Comparison of ENCODE assay signal across 8 cellular contexts in the genomic region with DNA sequence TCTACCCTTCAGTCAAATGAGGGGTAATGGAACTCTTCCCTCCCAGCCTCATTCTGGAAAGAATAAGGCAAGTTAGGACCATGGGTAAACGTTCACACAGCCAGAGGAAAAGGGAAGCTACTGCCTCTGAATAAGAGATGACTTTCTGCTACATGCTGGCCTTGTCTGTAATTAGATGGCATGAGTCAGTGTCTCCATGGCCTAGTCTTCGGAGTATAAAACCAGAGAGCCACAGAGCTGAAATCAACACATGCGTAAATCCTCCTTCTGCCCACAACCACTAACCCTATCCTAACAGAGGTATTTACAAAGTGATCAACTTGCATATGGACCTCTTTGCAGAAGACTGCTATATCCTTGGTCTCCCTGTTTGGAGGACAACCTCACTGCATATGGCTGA. TPM values are rescaled to one million over a fixed set of nuclear protein-coding genes. Genes with fewer than 3 reads are reported as not detected.
A peak's percentile ranks its signal among the peaks of the same experiment; 100 is the strongest.
DNase-seq lines count a peak whose midpoint lies in the region; TF ChIP-seq lines count a peak whose summit lies in the region.
"Not testable (repeated sequence)": the region's sequence is repeated elsewhere in the genome, so short reads cannot be mapped to it uniquely, and the experiment has no call there.
"Had no signal": no experiment of that assay in that cellular context is flagged by ENCODE, and none has a peak within 500 bp of the region (broad histone marks: within the 10 kb centered on the region; RNA-seq: fewer than 3 reads in every experiment).

No MANE protein-coding gene starts in this region.

- H3K4me1 ChIP-seq in adrenal gland (replicated peaks in 1 of 2), result not testable (repeated sequence)
- peaks cover 11% of the 10 kb centered on the region for H3K4me1 ChIP-seq in osteoblast (ENCODE audit: insufficient read depth, low read length)

- not testable (repeated sequence) for H3K27me3 ChIP-seq in adrenal gland; osteoblast (ENCODE audit: insufficient read depth, low read length)

- not testable (repeated sequence) for H3K4me2 ChIP-seq in osteoblast (ENCODE audit: insufficient read depth, low read length)

- H3K4me3 ChIP-seq in adrenal gland; osteoblast (ENCODE audit: insufficient read depth, low read length): not testable (repeated sequence)

- not testable (repeated sequence) for TF ChIP-seq POLR2A in adrenal gland (IDR thresholded peaks at IDR 0.05)

- intact Hi-C loops in adrenal gland (cut with DNase I), result not testable (repeated sequence)

- peak; percentile 35 for DNase-seq in ELR (ENCODE audit: low read depth)
- DNase-seq in LHCN-M2 (ENCODE audit: low read depth), result peak; percentile 47
- DNase-seq in MV-4-11 (lab: John Stamatoyannopoulos, UW), result peak; percentile 84
- DNase-seq in adrenal gland, result peak in 4 of 7 donors; percentile 26 to 54 (median 30)
- DNase-seq in glomerular visceral epithelial cell (ENCODE audit: extremely low spot score), result peak; percentile 29
- not testable (repeated sequence) for DNase-seq in osteoblast (ENCODE audit: insufficient read length, low spot score, missing footprints)
- DNase-seq in stromal cell of bone marrow (ENCODE audit: low read depth), result peak; percentile 42

- TF ChIP-seq CTCF in adrenal gland (IDR thresholded peaks at IDR 0.05); osteoblast (IDR thresholded peaks at IDR 0.05; ENCODE audit: extremely low read depth, low read depth, low read length): not testable (repeated sequence)

- peak overlapping the region in 2 of 5 donors; percentile 41 to 52 for H3K27ac ChIP-seq in adrenal gland
- not testable (repeated sequence) for H3K27ac ChIP-seq in osteoblast (ENCODE audit: low read depth, low read length)

- not testable (repeated sequence) for H3K79me2 ChIP-seq in osteoblast (ENCODE audit: insufficient read depth, low read length)

- WGBS in adrenal gland, 4 donors, result 42 to 53% (median 51%) methylated on average over 2 to 3 of the region's 3 CpGs

- H4K20me1 ChIP-seq in osteoblast (ENCODE audit: insufficient read depth, low read length), result not testable (repeated sequence)

- H3K9me3 ChIP-seq in adrenal gland (replicated peaks in 1 of 3); osteoblast (ENCODE audit: low read depth, low read length): not testable (repeated sequence)

- not testable (repeated sequence) for H3K36me3 ChIP-seq in adrenal gland (replicated peaks in 1 of 2)
- peaks cover 14% of the 10 kb centered on the region for H3K36me3 ChIP-seq in osteoblast (ENCODE audit: insufficient read depth, low read length)

- H2AFZ ChIP-seq in osteoblast (ENCODE audit: low read length), result peak overlapping the region; percentile 62

RNA-seq across cellular contexts. Expression of a gene that starts 14.3 kb away (rescaled TPM):
- total RNA-seq in LHCN-M2 (2014; rRNA removed), result 19.6 and 20.6 TPM in 2 replicates
- polyA plus RNA-seq in LHCN-M2 (2012), result 8.7 TPM
- total RNA-seq in adrenal gland, result 10 to 100 TPM; 15.3 to 26.1 (median 18.0) TPM
- 10 to 100 TPM in 1 of 3 donors, 1 to 10 TPM in 2; 3.1 to 29.8 (median 3.5) TPM for polyA plus RNA-seq in adrenal gland
- total RNA-seq in osteoblast, result 30.9 and 32.9 TPM in 2 replicates

RNA-seq across cellular contexts. Expression of a gene that starts 14.4 kb away (rescaled TPM):
- total RNA-seq in LHCN-M2 (2014; rRNA removed) (0.17 TPM in 1 of 2 replicates, not detected in the other), adrenal gland (1 to 10 TPM in 6 of 8 donors, under 1 TPM in 1, not detected in 1; 0.83 to 9.6 (median 3.4) TPM), osteoblast (1.1 and 6.2 TPM in 2 replicates)
- polyA plus RNA-seq in LHCN-M2 (2012), result 0.96 TPM
- polyA plus RNA-seq in adrenal gland, result 1 to 10 TPM in 2 of 3 donors, under 1 TPM in 1; 0.56 to 5.8 (median 2.1) TPM
- polyA plus RNA-seq: CD14-positive monocyte had no signal
